ENCODE assay signal across 29 cellular contexts in genomic region chr16:4868573-4868972, GRCh38. TPM values are rescaled to one million over a fixed set of nuclear protein-coding genes. Genes with fewer than 3 reads are reported as not detected.
A peak's percentile ranks its signal among the peaks of the same experiment; 100 is the strongest.
DNase-seq lines count a peak whose midpoint lies in the region; ATAC-seq and TF ChIP-seq lines count a peak whose summit lies in the region.
"Had no signal": no experiment of that assay in that cellular context is flagged by ENCODE, and none has a peak within 500 bp of the region (broad histone marks: within the 10 kb centered on the region; RNA-seq: fewer than 3 reads in every experiment).

No MANE protein-coding gene starts in this region.

- H4K20me1 ChIP-seq in hepatocyte (ENCODE audit: insufficient read depth, poor library complexity, severe bottlenecking) = peaks cover 24% of the 10 kb centered on the region

- H3K4me1 ChIP-seq in hepatocyte (ENCODE audit: insufficient read depth) (peaks cover 24% of the 10 kb centered on the region), testis (no peaks in the 10 kb centered on the region)
- H3K4me1 ChIP-seq: foreskin keratinocyte had no signal

- H3K4me2 ChIP-seq in hepatocyte = peak overlapping the region; percentile 63
- H3K4me2 ChIP-seq: GM23338, SK-N-SH had no signal

- no peak for DNase-seq in T-helper 2 cell treated with Interferon-gamma antibody and Interleukin-4, amounts not matched to agents 5 μg/mL and 100 μg/mL, for 36 hours (ENCODE audit: low spot score)
- no peak for DNase-seq in T-helper 2 cell
- DNase-seq in T-helper 17 cell = no peak
- peak; percentile 35 for DNase-seq in hepatocyte (ENCODE audit: low spot score)
- DNase-seq in putamen (ENCODE audit: low spot score) = peak; percentile 11
- no peak for DNase-seq in substantia nigra (lab: John Stamatoyannopoulos, UW)
- no peak for DNase-seq in testis
- DNase-seq in NCI-H2171 (lab: John Stamatoyannopoulos, UW) = no peak
- DNase-seq: 8988T; activated CD8-positive, alpha-beta memory T cell treated with anti-CD3 and anti-CD28 coated beads, Interleukin-2, amount 10 ng/mL, durations not matched to agents 7 days and 5 days; activated naive CD4-positive, alpha-beta T cell treated with anti-CD3 and anti-CD28 coated beads, Interleukin-2, amount 50 U/mL, for 16 hours; activated T-cell treated with anti-CD3 and anti-CD28 coated beads, Interleukin-2, amount 50 U/mL, for 48 hours; CD4-positive, alpha-beta memory T cell; cortex of kidney; DMS 273 treated with DMSO at 0.1 percent for 48 hours; EL; foreskin keratinocyte; KG1; left lung; MM.1S; NCI-H1417; RPMI8226; SK-N-SH; spleen had no signal

- intact Hi-C loops in testis (cut with DNase I; ENCODE audit: low total_unique reads) = no loop called here

- no peak for ATAC-seq in T-helper 17 cell
- ATAC-seq: activated CD8-positive, alpha-beta memory T cell treated with anti-CD3 and anti-CD28 coated beads, Interleukin-2, amount 10 ng/mL, durations not matched to agents 7 days and 5 days; GM23338; naive thymus-derived CD8-positive, alpha-beta T cell had no signal

- H3K27ac ChIP-seq in hepatocyte = peak overlapping the region; percentile 73
- H3K27ac ChIP-seq in substantia nigra (ENCODE audit: low read depth, low read length, poor library complexity, severe bottlenecking) = no peak overlapping the region
- H3K27ac ChIP-seq in testis = no peak overlapping the region
- H3K27ac ChIP-seq: esophagus muscularis mucosa, foreskin keratinocyte, left lung, spleen had no signal

- no peaks in the 10 kb centered on the region for H3K36me3 ChIP-seq in hepatocyte (replicated peaks; ENCODE audit: insufficient read depth, low read depth)
- no peaks in the 10 kb centered on the region for H3K36me3 ChIP-seq in testis (ENCODE audit: low read depth, missing control alignments)

- H3K4me1 Mint-ChIP-seq in T-helper 2 cell treated with Interferon-gamma antibody and Interleukin-4, amounts not matched to agents 5 μg/mL and 100 μg/mL, for 36 hours (ENCODE audit: low read depth) = peaks cover 1% of the 10 kb centered on the region
- peaks cover 22% of the 10 kb centered on the region for H3K4me1 Mint-ChIP-seq in T-helper 17 cell
- H3K4me1 Mint-ChIP-seq: activated CD8-positive, alpha-beta memory T cell treated with anti-CD3 and anti-CD28 coated beads, Interleukin-2, amount 10 ng/mL, durations not matched to agents 7 days and 5 days; GM23338 had no signal

- H3K27me3 Mint-ChIP-seq in T-helper 2 cell treated with Interferon-gamma antibody and Interleukin-4, amounts not matched to agents 5 μg/mL and 100 μg/mL, for 36 hours (ENCODE audit: low read depth) = no peaks in the 10 kb centered on the region
- H3K27me3 Mint-ChIP-seq in T-helper 17 cell = no peaks in the 10 kb centered on the region
- H3K27me3 Mint-ChIP-seq: activated CD8-positive, alpha-beta memory T cell treated with anti-CD3 and anti-CD28 coated beads, Interleukin-2, amount 10 ng/mL, durations not matched to agents 7 days and 5 days; CD4-positive, alpha-beta memory T cell; naive thymus-derived CD8-positive, alpha-beta T cell had no signal

- H2AFZ ChIP-seq in hepatocyte = no peak overlapping the region
- H2AFZ ChIP-seq: GM23338 had no signal

- no peak for TF ChIP-seq POLR2A in testis (IDR thresholded peaks at IDR 0.05)

- TF ChIP-seq CTCF in hepatocyte (IDR thresholded peaks at IDR 0.05; ENCODE audit: poor library complexity) (no peak), testis (IDR thresholded peaks at IDR 0.05) (no peak)

- H3K27me3 ChIP-seq in hepatocyte (no peaks in the 10 kb centered on the region), testis (no peaks in the 10 kb centered on the region)
- H3K27me3 ChIP-seq: cardiac muscle cell, esophagus muscularis mucosa, foreskin keratinocyte, left lung, spleen had no signal

- H3K79me2 ChIP-seq in hepatocyte = peaks cover 57% of the 10 kb centered on the region

- H3K4me3 ChIP-seq in hepatocyte (no peak overlapping the region), testis (no peak overlapping the region)
- H3K4me3 ChIP-seq: cardiac muscle cell, esophagus muscularis mucosa, GM23338, left lung, spleen had no signal

- no peaks in the 10 kb centered on the region for H3K9me3 Mint-ChIP-seq in T-helper 2 cell treated with Interferon-gamma antibody and Interleukin-4, amounts not matched to agents 5 μg/mL and 100 μg/mL, for 36 hours
- H3K9me3 Mint-ChIP-seq: CD4-positive, alpha-beta memory T cell; GM23338; mesothelial cell of epicardium; naive thymus-derived CD8-positive, alpha-beta T cell had no signal

- WGBS in hepatocyte (ENCODE audit: low lambda C conversion rate, missing lambda C conversion rate) = 87% methylated on average over 7 of the region's 7 CpGs
- 86 to 95% methylated on average over 7 of the region's 7 CpGs for WGBS in testis, 2 donors

- H3K27ac Mint-ChIP-seq in T-helper 2 cell treated with Interferon-gamma antibody and Interleukin-4, amounts not matched to agents 5 μg/mL and 100 μg/mL, for 36 hours = peak overlapping the region; percentile 2
- no peak overlapping the region for H3K27ac Mint-ChIP-seq in T-helper 17 cell
- H3K27ac Mint-ChIP-seq: activated CD8-positive, alpha-beta memory T cell treated with anti-CD3 and anti-CD28 coated beads, Interleukin-2, amount 10 ng/mL, durations not matched to agents 7 days and 5 days; GM23338; mesothelial cell of epicardium had no signal

- no peaks in the 10 kb centered on the region for H3K9me3 ChIP-seq in T-helper 17 cell (ENCODE audit: control insufficient read depth, low read length, poor library complexity, severe bottlenecking)
- H3K9me3 ChIP-seq in hepatocyte (ENCODE audit: low read depth) = no peaks in the 10 kb centered on the region
- H3K9me3 ChIP-seq in testis = no peaks in the 10 kb centered on the region
- H3K9me3 ChIP-seq: esophagus muscularis mucosa, left lung, SK-N-SH, spleen had no signal

- no peak overlapping the region for H3K4me3 Mint-ChIP-seq in T-helper 2 cell treated with Interferon-gamma antibody and Interleukin-4, amounts not matched to agents 5 μg/mL and 100 μg/mL, for 36 hours
- H3K4me3 Mint-ChIP-seq in T-helper 17 cell = peak overlapping the region; percentile 31
- H3K4me3 Mint-ChIP-seq: activated CD8-positive, alpha-beta memory T cell treated with anti-CD3 and anti-CD28 coated beads, Interleukin-2, amount 10 ng/mL, durations not matched to agents 7 days and 5 days; CD4-positive, alpha-beta memory T cell; GM23338; mesothelial cell of epicardium; naive thymus-derived CD8-positive, alpha-beta T cell had no signal

- H3K36me3 Mint-ChIP-seq in T-helper 2 cell treated with Interferon-gamma antibody and Interleukin-4, amounts not matched to agents 5 μg/mL and 100 μg/mL, for 36 hours (ENCODE audit: low read depth) = peaks cover 50% of the 10 kb centered on the region
- peaks cover 17% of the 10 kb centered on the region for H3K36me3 Mint-ChIP-seq in T-helper 17 cell (ENCODE audit: low read depth)

- H3K9me2 ChIP-seq in hepatocyte (replicated peaks; ENCODE audit: insufficient read depth) = no peaks in the 10 kb centered on the region
- H3K9me2 ChIP-seq: SK-N-SH had no signal

RNA-seq across cellular contexts. Expression of gene UBN1, which starts 21.3 kb away (rescaled TPM):
- total RNA-seq in T-helper 17 cell (10 to 100 TPM; 47.5 to 69.8 TPM), hepatocyte (21.4 and 28.1 TPM in 2 replicates), testis (100 to 1,000 TPM in 1 of 2 donors, 10 to 100 TPM in 1; 88.1 to 115 TPM)
- polyA plus RNA-seq in hepatocyte (19.1 and 24.3 TPM in 2 replicates), testis (ENCODE audit: insufficient read depth, low read depth, low replicate concordance) (98.2 TPM)

RNA-seq across cellular contexts. Expression of gene GLYR1, which starts 21.5 kb away (rescaled TPM):
- total RNA-seq in T-helper 17 cell (100 to 1,000 TPM in 1 of 2 donors, 10 to 100 TPM in 1; 91.9 to 108 TPM), hepatocyte (46.5 and 49.5 TPM in 2 replicates), testis (10 to 100 TPM; 70.5 to 83.5 TPM)
- polyA plus RNA-seq in hepatocyte (47.2 and 56.9 TPM in 2 replicates), testis (ENCODE audit: insufficient read depth, low read depth, low replicate concordance) (66.6 TPM)

Comparison
In these comparisons a context has a peak if more than half of its experiments do, and no peak if none do; other contexts are left out.
1. DNase-seq: peak in hepatocyte (single experiment) and putamen (single experiment); none in T-helper 2 cell treated with Interferon-gamma antibody and Interleukin-4, amounts not matched to agents 5 μg/mL and 100 μg/mL, for 36 hours (single experiment), T-helper 2 cell (0 of 5), T-helper 17 cell (0 of 3), substantia nigra (0 of 49), testis (single experiment) and NCI-H2171 (single experiment).